Comparison of ENCODE assay signal across 10 cellular contexts in the genomic region with DNA sequence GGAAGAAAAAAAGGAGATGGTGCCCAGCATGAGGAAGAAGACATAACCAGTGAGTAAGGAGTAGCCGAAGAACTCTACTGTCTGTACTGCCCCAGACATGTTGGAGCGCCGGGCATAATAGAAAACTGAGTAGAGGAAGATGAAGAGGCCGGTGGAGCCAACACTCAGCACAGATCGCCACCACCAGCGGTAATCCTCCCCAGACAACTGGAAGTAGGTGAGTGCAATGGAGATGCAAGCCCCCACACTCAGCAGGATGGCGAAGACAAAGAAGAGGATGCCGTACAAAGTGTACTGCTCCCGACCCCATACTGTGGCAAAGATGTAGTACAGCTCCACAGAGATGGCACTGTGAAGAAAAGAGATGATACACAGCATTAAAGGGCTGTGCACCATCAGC. TPM values are rescaled to one million over a fixed set of nuclear protein-coding genes. Genes with fewer than 3 reads are reported as not detected.
DNase-seq lines count a peak whose midpoint lies in the region; ATAC-seq and TF ChIP-seq lines count a peak whose summit lies in the region.
"Had no signal": no experiment of that assay in that cellular context is flagged by ENCODE, and none has a peak within 500 bp of the region (broad histone marks: within the 10 kb centered on the region; RNA-seq: fewer than 3 reads in every experiment).

No MANE protein-coding gene starts in this region.

- TF ChIP-seq POLR2A in heart left ventricle (IDR thresholded peaks at IDR 0.05) = no peak

- H3K4me3 ChIP-seq in RWPE2 (ENCODE audit: severe bottlenecking) (no peak overlapping the region), iPS-15b (ENCODE audit: low read depth, low read length) (peak overlapping the region; percentile 96), heart left ventricle (no peak overlapping the region)

- H3K27ac ChIP-seq in RWPE2 (ENCODE audit: poor library complexity, severe bottlenecking) (peak overlapping the region; percentile 62), heart left ventricle (peak overlapping the region in 6 of 12 donors; percentile 41 to 80 (median 68))

- no peak overlapping the region for H3K9ac ChIP-seq in iPS-15b (ENCODE audit: low read depth, low read length)

- H3K27ac Mint-ChIP-seq in activated T-cell treated with anti-CD3 and anti-CD28 coated beads, Interleukin-2, amount 50 U/mL, for 24 hours = peak overlapping the region; percentile 97
- peak overlapping the region; percentile 87 for H3K27ac Mint-ChIP-seq in stimulated activated memory B cell treated with anti-CD40 and anti-IgM and Interleukin-4, amounts not matched to agents 10 μg/mL and 1 μg/mL and 100 μg/mL, for 72 hours

- no peaks in the 10 kb centered on the region for H3K9me3 Mint-ChIP-seq in activated T-cell treated with anti-CD3 and anti-CD28 coated beads, Interleukin-2, amount 50 U/mL, for 24 hours
- H3K9me3 Mint-ChIP-seq in stimulated activated memory B cell treated with anti-CD40 and anti-IgM and Interleukin-4, amounts not matched to agents 10 μg/mL and 1 μg/mL and 100 μg/mL, for 72 hours = no peaks in the 10 kb centered on the region

- TF ChIP-seq CTCF in RWPE2 (IDR thresholded peaks at IDR 0.05; ENCODE audit: poor library complexity, severe bottlenecking) (no peak), heart left ventricle (IDR thresholded peaks at IDR 0.05) (no peak)

- no peaks in the 10 kb centered on the region for H3K27me3 Mint-ChIP-seq in activated T-cell treated with anti-CD3 and anti-CD28 coated beads, Interleukin-2, amount 50 U/mL, for 24 hours
- H3K27me3 Mint-ChIP-seq in stimulated activated memory B cell treated with anti-CD40 and anti-IgM and Interleukin-4, amounts not matched to agents 10 μg/mL and 1 μg/mL and 100 μg/mL, for 72 hours = no peaks in the 10 kb centered on the region

- H3K27me3 ChIP-seq in RWPE2 (ENCODE audit: insufficient read depth, poor library complexity, severe bottlenecking) (no peaks in the 10 kb centered on the region), iPS-15b (ENCODE audit: control insufficient read depth, insufficient read depth, low read length) (no peaks in the 10 kb centered on the region), heart left ventricle (no peaks in the 10 kb centered on the region)

- intact Hi-C loops in heart left ventricle (cut with DNase I) = loop anchor here in 1 of 10 donors (2.0 kb wide), 1 partner anchor 75 kb away; the partner anchor contains the start of genes DCAF11 and NRL

- ATAC-seq in RWPE2 (ENCODE audit: low read depth) (no peak), heart left ventricle (no peak)
- ATAC-seq in stimulated activated memory B cell treated with anti-CD40 and anti-IgM and Interleukin-4, amounts not matched to agents 10 μg/mL and 1 μg/mL and 100 μg/mL, for 72 hours = no peak

- H3K36me3 ChIP-seq in RWPE2 (ENCODE audit: low read depth) (peaks cover 69% of the 10 kb centered on the region), iPS-15b (ENCODE audit: control insufficient read depth, insufficient read depth, low read length) (peaks cover 46% of the 10 kb centered on the region), heart left ventricle (peaks cover 0 to 60% (median 46%) of the 10 kb centered on the region in 9 donors)

- 88 to 95% (median 95%) methylated on average over 9 of the region's 9 CpGs for WGBS in heart left ventricle, 4 donors

- peaks cover 84% of the 10 kb centered on the region for H3K36me3 Mint-ChIP-seq in activated T-cell treated with anti-CD3 and anti-CD28 coated beads, Interleukin-2, amount 50 U/mL, for 24 hours (ENCODE audit: low read depth)
- H3K36me3 Mint-ChIP-seq in stimulated activated memory B cell treated with anti-CD40 and anti-IgM and Interleukin-4, amounts not matched to agents 10 μg/mL and 1 μg/mL and 100 μg/mL, for 72 hours = peaks cover 49% of the 10 kb centered on the region

- peak overlapping the region; percentile 94 for H3K4me3 Mint-ChIP-seq in activated T-cell treated with anti-CD3 and anti-CD28 coated beads, Interleukin-2, amount 50 U/mL, for 24 hours
- H3K4me3 Mint-ChIP-seq in stimulated activated memory B cell treated with anti-CD40 and anti-IgM and Interleukin-4, amounts not matched to agents 10 μg/mL and 1 μg/mL and 100 μg/mL, for 72 hours = no peak overlapping the region

- peaks cover 61% of the 10 kb centered on the region for H3K4me1 Mint-ChIP-seq in activated T-cell treated with anti-CD3 and anti-CD28 coated beads, Interleukin-2, amount 50 U/mL, for 24 hours (ENCODE audit: low read depth)
- peaks cover 47% of the 10 kb centered on the region for H3K4me1 Mint-ChIP-seq in stimulated activated memory B cell treated with anti-CD40 and anti-IgM and Interleukin-4, amounts not matched to agents 10 μg/mL and 1 μg/mL and 100 μg/mL, for 72 hours

- H3K4me1 ChIP-seq in RWPE2 (ENCODE audit: insufficient read depth, poor library complexity, severe bottlenecking) (peaks cover 7% of the 10 kb centered on the region), iPS-15b (ENCODE audit: control insufficient read depth, insufficient read depth, low read length) (peaks cover 6% of the 10 kb centered on the region), heart left ventricle (peaks cover under 1 to 31% (median 20%) of the 10 kb centered on the region in 12 donors)

- no peak for DNase-seq in activated T-cell treated with anti-CD3 and anti-CD28 coated beads, Interleukin-2, amount 50 U/mL, for 24 hours
- DNase-seq in activated T-cell treated with anti-CD3 and anti-CD28 coated beads, Interleukin-2, amount 50 U/mL, for 48 hours = no peak
- DNase-seq in RWPE2 (ENCODE audit: low spot score) = no peak
- DNase-seq in COLO668 (lab: John Stamatoyannopoulos, UW; ENCODE audit: unreplicated experiment) = no peak
- no peak for DNase-seq in activated effector memory CD4-positive, alpha-beta T cell treated with Interleukin-2 at 50 U/mL for 16 hours
- DNase-seq in heart left ventricle = no peak

- H3K9me3 ChIP-seq in RWPE2 (ENCODE audit: severe bottlenecking) (no peaks in the 10 kb centered on the region), iPS-15b (ENCODE audit: control insufficient read depth, insufficient read depth, low read length) (no peaks in the 10 kb centered on the region), heart left ventricle (no peaks in the 10 kb centered on the region)

RNA-seq across cellular contexts. Expression of gene IPO4, which starts 0.8 kb away (rescaled TPM):
- 10 to 100 TPM in 8 of 9 donors, 1 to 10 TPM in 1; 9.1 to 25.6 (median 17.2) TPM for total RNA-seq in heart left ventricle
- polyA plus RNA-seq in heart left ventricle = 10 to 100 TPM in 1 of 2 donors, 1 to 10 TPM in 1; 1.8 to 40.0 TPM

RNA-seq across cellular contexts. Expression of gene TM9SF1, which starts 5.8 kb away (rescaled TPM):
- total RNA-seq in heart left ventricle = 10 to 100 TPM; 15.4 to 32.3 (median 26.3) TPM
- 10 to 100 TPM in 1 of 2 donors, 1 to 10 TPM in 1; 6.1 to 52.8 TPM for polyA plus RNA-seq in heart left ventricle

RNA-seq across cellular contexts. Expression of gene TSSK4, which starts 16.0 kb away (rescaled TPM):
- total RNA-seq in heart left ventricle = under 1 TPM in 1 of 9 donors, not detected in 8; 0.19 TPM
- under 1 TPM in 1 of 2 donors, not detected in 1; 0.23 TPM for polyA plus RNA-seq in heart left ventricle
- total RNA-seq: cardiac septum, myocyte had no signal

RNA-seq across cellular contexts. Expression of gene REC8, which starts 17.6 kb away (rescaled TPM):
- total RNA-seq in heart left ventricle = 10 to 100 TPM in 2 of 9 donors, 1 to 10 TPM in 6, under 1 TPM in 1; 0.32 to 25.3 (median 4.4) TPM
- 1 to 10 TPM; 2.2 to 4.8 TPM for polyA plus RNA-seq in heart left ventricle

RNA-seq across cellular contexts. Expression of gene CHMP4A, which starts 23.8 kb away (rescaled TPM):
- total RNA-seq in heart left ventricle = 10 to 100 TPM; 20.2 to 42.3 (median 34.5) TPM
- 10 to 100 TPM; 32.1 to 72.8 TPM for polyA plus RNA-seq in heart left ventricle
